14 cellular contexts compared by ENCODE assay signal in genomic region chr3:178658694-178659315, GRCh38.
DNase-seq lines count a peak whose midpoint lies in the region; ATAC-seq and TF ChIP-seq lines count a peak whose summit lies in the region.
"Had no signal": no experiment of that assay in that cellular context is flagged by ENCODE, and none has a peak within 500 bp of the region (broad histone marks: within the 10 kb centered on the region; RNA-seq: fewer than 3 reads in every experiment).

No MANE protein-coding gene starts in this region.

- H4K20me1 ChIP-seq in SK-N-SH (ENCODE audit: insufficient read depth) = no peaks in the 10 kb centered on the region
- H4K20me1 ChIP-seq: BLaER1 treated with 17β-estradiol and CSF1 and Interleukin-3, amounts not matched to agents 10 nM and 100 nM had no signal

- H3K4me3 ChIP-seq in SK-N-SH (ENCODE audit: low read depth in 2 of 2, low read length in 1 of 2) (no peak overlapping the region), adipocyte (ENCODE audit: low read length) (no peak overlapping the region)
- H3K4me3 ChIP-seq: BLaER1 treated with 17β-estradiol and CSF1 and Interleukin-3, amounts not matched to agents 10 nM and 100 nM; GM23248; HAP-1 had no signal

- no peaks in the 10 kb centered on the region for H3K4me1 ChIP-seq in SK-N-SH (ENCODE audit: control insufficient read depth in 1 of 2, insufficient read depth in 2 of 2, low read depth in 1 of 2, low read length in 1 of 2)
- H3K4me1 ChIP-seq in adipocyte (ENCODE audit: control insufficient read depth, insufficient read depth, low read length) = no peaks in the 10 kb centered on the region
- H3K4me1 ChIP-seq: BLaER1 treated with 17β-estradiol and CSF1 and Interleukin-3, amounts not matched to agents 10 nM and 100 nM had no signal

- H3K9me3 ChIP-seq in SK-N-SH (no peaks in the 10 kb centered on the region), adipocyte (ENCODE audit: control insufficient read depth, low read length) (peaks cover 4% of the 10 kb centered on the region)
- H3K9me3 ChIP-seq: BLaER1 treated with 17β-estradiol and CSF1 and Interleukin-3, amounts not matched to agents 10 nM and 100 nM; Caco-2; HAP-1 had no signal

- no peaks in the 10 kb centered on the region for H3K79me2 ChIP-seq in SK-N-SH (ENCODE audit: insufficient read depth)

- no peaks in the 10 kb centered on the region for H3K9me2 ChIP-seq in SK-N-SH

- H3K4me3 Mint-ChIP-seq in mesothelial cell of epicardium = no peak overlapping the region
- H3K4me3 Mint-ChIP-seq: B cell; CD8-positive, alpha-beta memory T cell had no signal

- H3K36me3 Mint-ChIP-seq in mesothelial cell of epicardium = no peaks in the 10 kb centered on the region
- H3K36me3 Mint-ChIP-seq: CD8-positive, alpha-beta memory T cell had no signal

- ATAC-seq in SK-N-SH treated with all-trans-retinoic acid at 6 μM for 48 hours = no peak
- ATAC-seq in GM19467 (IDR thresholded peaks at IDR 0.05; ENCODE audit: unreplicated experiment) = no peak
- ATAC-seq: HepG2 had no signal

- no peak for TF ChIP-seq CTCF in SK-N-SH (IDR thresholded peaks at IDR 0.05)
- TF ChIP-seq CTCF in mesothelial cell of epicardium (IDR thresholded peaks at IDR 0.05; ENCODE audit: unreplicated experiment) = no peak

- TF ChIP-seq EP300 in SK-N-SH (IDR thresholded peaks at IDR 0.05; ENCODE audit: borderline replicate concordance in 1 of 2, low read depth in 1 of 2, low read length in 1 of 2) = no peak

- H3K36me3 ChIP-seq in SK-N-SH (replicated peaks in 1 of 2; ENCODE audit: control insufficient read depth in 1 of 2, insufficient read depth in 2 of 2, low read length in 1 of 2) (no peaks in the 10 kb centered on the region), adipocyte (ENCODE audit: control insufficient read depth, insufficient read depth, low read length, severe bottlenecking) (no peaks in the 10 kb centered on the region)
- H3K36me3 ChIP-seq: BLaER1 treated with 17β-estradiol and CSF1 and Interleukin-3, amounts not matched to agents 10 nM and 100 nM; HAP-1 had no signal

- no peaks in the 10 kb centered on the region for H3K27me3 Mint-ChIP-seq in mesothelial cell of epicardium (ENCODE audit: low read depth)
- H3K27me3 Mint-ChIP-seq: B cell; CD8-positive, alpha-beta memory T cell had no signal

- DNase-seq in SK-N-SH = no peak
- DNase-seq in adipocyte (ENCODE audit: low read depth) = peak; percentile 9
- DNase-seq in mesothelial cell of epicardium (ENCODE audit: low spot score in 2 of 2, unreplicated experiment in 2 of 2) = no peak
- no peak for DNase-seq in ureter (ENCODE audit: low spot score)
- no peak for DNase-seq in Kasumi-1 (lab: John Stamatoyannopoulos, UW)
- DNase-seq: Caco-2; CD8-positive, alpha-beta memory T cell; GM23248 had no signal

- H3F3A ChIP-seq in SK-N-SH (replicated peaks; ENCODE audit: insufficient read depth) = no peaks in the 10 kb centered on the region

- H3K27ac ChIP-seq in SK-N-SH (ENCODE audit: low read depth in 2 of 2, low read length in 1 of 2) = no peak overlapping the region
- H3K27ac ChIP-seq: BLaER1 treated with 17β-estradiol and CSF1 and Interleukin-3, amounts not matched to agents 10 nM and 100 nM; GM23248 had no signal

- TF ChIP-seq RAD21 in SK-N-SH (IDR thresholded peaks at IDR 0.05; ENCODE audit: low read length) = no peak

- CTCF ChIA-PET in SK-N-SH (lab: Yijun Ruan, JAX) = interaction anchor here (0.6 to 1.1 kb wide), 2 partner anchors 29 to 224 kb away, joined by 3 read pairs; no protein-coding TSS in a partner anchor

- H3K9ac ChIP-seq in SK-N-SH (no peak overlapping the region), adipocyte (ENCODE audit: low read length) (no peak overlapping the region)
- H3K9ac ChIP-seq: BLaER1 treated with 17β-estradiol and CSF1 and Interleukin-3, amounts not matched to agents 10 nM and 100 nM; GM23248 had no signal

- H3K27me3 ChIP-seq in SK-N-SH (ENCODE audit: insufficient read depth) (no peaks in the 10 kb centered on the region), adipocyte (replicated peaks; ENCODE audit: control insufficient read depth, insufficient read depth, low read length) (no peaks in the 10 kb centered on the region)
- H3K27me3 ChIP-seq: BLaER1 treated with 17β-estradiol and CSF1 and Interleukin-3, amounts not matched to agents 10 nM and 100 nM had no signal

- POLR2A ChIA-PET in SK-N-SH (lab: Yijun Ruan, JAX) = no interaction called here

- H3K9me3 Mint-ChIP-seq in mesothelial cell of epicardium = no peaks in the 10 kb centered on the region

- H3K27ac Mint-ChIP-seq in mesothelial cell of epicardium = peak overlapping the region; percentile 55
- H3K27ac Mint-ChIP-seq: B cell; CD8-positive, alpha-beta memory T cell had no signal

- WGBS in SK-N-SH (ENCODE audit: low lambda C conversion rate) = 48% methylated on average over 4 of the region's 4 CpGs

- peaks cover 28% of the 10 kb centered on the region for H3K4me1 Mint-ChIP-seq in mesothelial cell of epicardium
- H3K4me1 Mint-ChIP-seq: B cell; CD8-positive, alpha-beta memory T cell had no signal

- H3K4me2 ChIP-seq in SK-N-SH = no peak overlapping the region
- H3K4me2 ChIP-seq: BLaER1 treated with 17β-estradiol and CSF1 and Interleukin-3, amounts not matched to agents 10 nM and 100 nM had no signal

- no peak overlapping the region for H2AFZ ChIP-seq in SK-N-SH (ENCODE audit: low read depth)
- H2AFZ ChIP-seq: GM23248 had no signal

TF ChIP-seq in SK-N-SH treated with all-trans-retinoic acid at 6 μM for 48 hours, 23 proteins besides CTCF, POLR2A, EP300 and RAD21 (continues in another document):
- TF ChIP-seq GLIS3 (CRISPR knock-in tag; IDR thresholded peaks at IDR 0.05) = no peak
- TF ChIP-seq CSDC2 (CRISPR knock-in tag; IDR thresholded peaks at IDR 0.05) = no peak
- TF ChIP-seq ISL1 (CRISPR knock-in tag; IDR thresholded peaks at IDR 0.05) = peak; percentile 80
- no peak for TF ChIP-seq PATZ1 (CRISPR knock-in tag; IDR thresholded peaks at IDR 0.05; ENCODE audit: borderline replicate concordance)
- TF ChIP-seq TCF4 (CRISPR knock-in tag; IDR thresholded peaks at IDR 0.05; ENCODE audit: borderline replicate concordance) = no peak
- peak; percentile 23; the same call in 1 of the 2 replicates for TF ChIP-seq CREB5 (CRISPR knock-in tag; IDR thresholded peaks at IDR 0.05; ENCODE audit: low read depth)

TF ChIP-seq in SK-N-SH, 30 proteins besides CTCF, POLR2A, EP300 and RAD21 (continues in another document):
- TF ChIP-seq ZBTB33 (IDR thresholded peaks at IDR 0.05; ENCODE audit: borderline replicate concordance, low read depth) (no peak), RFX5 (IDR thresholded peaks at IDR 0.05; ENCODE audit: low read length) (no peak), JUND (IDR thresholded peaks at IDR 0.05) (no peak), USF2 (IDR thresholded peaks at IDR 0.05; ENCODE audit: borderline replicate concordance, low read depth, low read length) (no peak), FOXJ3 (CRISPR knock-in tag; IDR thresholded peaks at IDR 0.05) (no peak), CHD2 (IDR thresholded peaks at IDR 0.05; ENCODE audit: low read length, partially characterized antibody) (no peak), PBX3 (IDR thresholded peaks at IDR 0.05) (no peak), RCOR1 (IDR thresholded peaks at IDR 0.05; ENCODE audit: low read length) (no peak), GATA2 (CRISPR knock-in tag; IDR thresholded peaks at IDR 0.05) (no peak), FOXM1 (IDR thresholded peaks at IDR 0.05; ENCODE audit: low read depth) (no peak), GABPA (IDR thresholded peaks at IDR 0.05; ENCODE audit: low read depth) (no peak), SMC3 (IDR thresholded peaks at IDR 0.05; ENCODE audit: low read depth, low read length) (no peak), IRF3 (IDR thresholded peaks at IDR 0.05; ENCODE audit: low read depth, low read length) (no peak), TEAD4 (IDR thresholded peaks at IDR 0.05; ENCODE audit: borderline replicate concordance, insufficient read depth) (no peak), NFIC (IDR thresholded peaks at IDR 0.05; ENCODE audit: borderline replicate concordance) (no peak)
